ENCODE assay signal across 19 cellular contexts in the genomic region with DNA sequence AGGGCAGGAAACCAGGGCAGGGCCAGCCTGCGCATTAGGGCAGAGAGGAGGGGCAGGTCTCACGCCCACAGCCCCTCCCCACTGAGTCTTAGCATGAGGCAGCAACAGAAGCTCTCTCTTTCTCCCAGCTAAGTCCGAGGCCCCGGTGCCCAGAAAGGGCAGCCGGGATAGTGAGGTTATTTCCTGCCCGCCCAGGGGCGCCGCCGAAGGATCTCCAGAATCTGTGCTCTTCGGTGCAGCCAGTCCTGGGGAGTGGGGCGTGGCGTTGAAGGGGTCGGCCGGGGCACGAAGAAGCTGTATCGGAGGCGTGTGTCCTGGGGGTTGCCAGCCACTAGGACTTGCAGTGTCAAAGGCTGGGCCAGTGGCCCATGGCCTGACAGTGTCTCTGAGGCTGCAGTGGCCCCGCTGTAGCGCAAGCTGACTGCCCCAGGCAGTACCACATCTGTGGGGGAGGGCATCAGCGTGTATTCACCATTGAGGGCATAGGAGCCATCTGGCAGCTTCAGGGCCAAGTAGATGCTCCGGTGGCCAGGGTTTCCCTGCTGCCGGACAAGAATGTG. TPM values are rescaled to one million over a fixed set of nuclear protein-coding genes. Genes with fewer than 3 reads are reported as not detected.
DNase-seq lines count a peak whose midpoint lies in the region; TF ChIP-seq lines count a peak whose summit lies in the region.
"Had no signal": no experiment of that assay in that cellular context is flagged by ENCODE, and none has a peak within 500 bp of the region (broad histone marks: within the 10 kb centered on the region; RNA-seq: fewer than 3 reads in every experiment).

No MANE protein-coding gene starts in this region.

- H3K9me3 ChIP-seq in CD4-positive, alpha-beta memory T cell (ENCODE audit: control insufficient read depth in 1 of 2, low read length in 2 of 2) = no peaks in the 10 kb centered on the region
- H3K9me3 ChIP-seq in sigmoid colon = no peaks in the 10 kb centered on the region

- no peaks in the 10 kb centered on the region for H3K27me3 ChIP-seq in CD4-positive, alpha-beta memory T cell (ENCODE audit: insufficient read depth, low read length)
- H3K27me3 ChIP-seq in sigmoid colon = no peaks in the 10 kb centered on the region

- peaks cover 0 to 2% of the 10 kb centered on the region in 2 donors for H3K36me3 Mint-ChIP-seq in CD4-positive, alpha-beta memory T cell
- H3K36me3 Mint-ChIP-seq in immature natural killer cell = no peaks in the 10 kb centered on the region
- H3K36me3 Mint-ChIP-seq: activated naive CD4-positive, alpha-beta T cell treated with anti-CD3 and anti-CD28 coated beads, Interleukin-2, amount 50 U/mL, for 72 hours; brain; T-cell had no signal

- no peak for TF ChIP-seq EP300 in sigmoid colon (IDR thresholded peaks at IDR 0.05)

- intact Hi-C loops in CD4-positive, alpha-beta memory T cell (cut with micrococcal nuclease) = no loop called here
- intact Hi-C loops in posterior vena cava (cut with DNase I) (loop anchor here (5.0 to 10.0 kb wide), 2 partner anchors 194 to 776 kb away; no protein-coding TSS in a partner anchor), sigmoid colon (cut with DNase I) (no loop called here)

- no peaks in the 10 kb centered on the region for H3K36me3 ChIP-seq in CD4-positive, alpha-beta memory T cell (ENCODE audit: insufficient read depth, low read length)
- peaks cover 0 to 15% (median 0%) of the 10 kb centered on the region in 4 donors for H3K36me3 ChIP-seq in sigmoid colon

- H3K4me1 ChIP-seq in CD4-positive, alpha-beta memory T cell (ENCODE audit: insufficient read depth, low read length) = peaks cover 64% of the 10 kb centered on the region
- H3K4me1 ChIP-seq in sigmoid colon = peaks cover 0 to 21% (median 5%) of the 10 kb centered on the region in 4 donors

- H3K4me3 Mint-ChIP-seq in CD4-positive, alpha-beta memory T cell = peak overlapping the region in 1 of 8 donors; percentile 17
- H3K4me3 Mint-ChIP-seq in immature natural killer cell = no peak overlapping the region
- H3K4me3 Mint-ChIP-seq: brain, T-cell had no signal

- peaks cover 33 to 60% (median 48%) of the 10 kb centered on the region in 4 donors for H3K4me1 Mint-ChIP-seq in CD4-positive, alpha-beta memory T cell
- peaks cover 70 to 75% of the 10 kb centered on the region in 2 donors for H3K4me1 Mint-ChIP-seq in immature natural killer cell

- POLR2A ChIA-PET in CD4-positive, alpha-beta memory T cell (lab: Charles Lee; ENCODE audit: partially characterized antibody) = interaction anchor here (0.6 to 10.4 kb wide), 9 partner anchors 9 to 198 kb away, joined by 3 to 134 read pairs (median 16); a partner anchor contains a TSS

- no peaks in the 10 kb centered on the region for H3K27me3 Mint-ChIP-seq in CD4-positive, alpha-beta memory T cell
- peaks cover 0 to 2% (median 0%) of the 10 kb centered on the region in 3 donors for H3K27me3 Mint-ChIP-seq in immature natural killer cell (ENCODE audit: low read depth in 3 of 3)
- H3K27me3 Mint-ChIP-seq: T-cell had no signal

- no peak for DNase-seq in CD4-positive, alpha-beta memory T cell
- DNase-seq in NCI-H146 (lab: John Stamatoyannopoulos, UW) (peak; percentile 64), posterior vena cava (ENCODE audit: low spot score) (peak; percentile 73), sigmoid colon (no peak), SHP77 treated with DMSO at 0.1 percent for 48 hours (lab: John Stamatoyannopoulos, UW) (no peak), immature natural killer cell (no peak)
- DNase-seq: activated T-cell treated with anti-CD3 and anti-CD28 coated beads, Interleukin-2, amount 50 U/mL, for 48 hours; cortex of kidney; foreskin melanocyte; left ventricle myocardium superior; NCI-H1694; NCI-H345; T-cell had no signal

- no peak for TF ChIP-seq POLR2A in sigmoid colon (IDR thresholded peaks at IDR 0.05)

- 58 to 69% methylated on average over 22 of the region's 22 CpGs for WGBS in sigmoid colon, 2 donors

- no peak overlapping the region for H3K4me3 ChIP-seq in CD4-positive, alpha-beta memory T cell (ENCODE audit: low read length in 2 of 2)
- H3K4me3 ChIP-seq in sigmoid colon = no peak overlapping the region

- H3K9me3 Mint-ChIP-seq in CD4-positive, alpha-beta memory T cell = no peaks in the 10 kb centered on the region
- H3K9me3 Mint-ChIP-seq in immature natural killer cell = no peaks in the 10 kb centered on the region
- H3K9me3 Mint-ChIP-seq: brain, T-cell had no signal

- CTCF ChIA-PET in CD4-positive, alpha-beta memory T cell (lab: Charles Lee; ENCODE audit: partially characterized antibody) = interaction anchor here (1.2 to 10.9 kb wide), 19 partner anchors 10 to 194 kb away, joined by 3 to 131 read pairs (median 12); a partner anchor contains a TSS

- no peak overlapping the region for H3K27ac ChIP-seq in CD4-positive, alpha-beta memory T cell (ENCODE audit: low read depth, low read length)
- H3K27ac ChIP-seq in cingulate gyrus (ENCODE audit: low read depth, low read length) (peak overlapping the region; percentile 32), sigmoid colon (no peak overlapping the region)
- H3K27ac ChIP-seq: epithelial cell of prostate, VCaP had no signal

- peak overlapping the region in 4 of 7 donors; percentile 32 to 85 (median 48) for H3K27ac Mint-ChIP-seq in CD4-positive, alpha-beta memory T cell
- no peak overlapping the region for H3K27ac Mint-ChIP-seq in immature natural killer cell
- H3K27ac Mint-ChIP-seq: activated naive CD4-positive, alpha-beta T cell treated with anti-CD3 and anti-CD28 coated beads, Interleukin-2, amount 50 U/mL, for 72 hours had no signal

- no peak for TF ChIP-seq CTCF in sigmoid colon (IDR thresholded peaks at IDR 0.05)

RNA-seq across cellular contexts. Expression of a gene that starts 7.8 kb away (rescaled TPM):
- total RNA-seq in CD4-positive, alpha-beta memory T cell = 1 to 10 TPM; 1.4 to 2.4 TPM
- under 1 TPM in 1 of 2 donors, not detected in 1; 0.07 TPM for polyA plus RNA-seq in CD4-positive, alpha-beta memory T cell
- total RNA-seq in posterior vena cava (100 to 1,000 TPM in 1 of 2 donors, 10 to 100 TPM in 1; 28.0 to 125 TPM), sigmoid colon (10 to 100 TPM in 2 of 4 donors, 1 to 10 TPM in 2; 6.4 to 78.2 (median 10.8) TPM)
- polyA plus RNA-seq in sigmoid colon (1 to 10 TPM in 1 of 3 donors, under 1 TPM in 2; 0.23 to 4.5 (median 0.60) TPM), immature natural killer cell (under 1 TPM in 2 of 3 donors, not detected in 1; 0.10 to 0.29 TPM)

RNA-seq across cellular contexts. Expression of a gene that starts 11.1 kb away (rescaled TPM):
- total RNA-seq in CD4-positive, alpha-beta memory T cell = 100 to 1,000 TPM in 1 of 2 experiments, 10 to 100 TPM in 1; 89.9 to 100 TPM
- 100 to 1,000 TPM in 1 of 2 donors, 10 to 100 TPM in 1; 90.1 to 112 TPM for polyA plus RNA-seq in CD4-positive, alpha-beta memory T cell
- total RNA-seq in posterior vena cava (10 to 100 TPM; 54.3 to 57.9 TPM), sigmoid colon (100 to 1,000 TPM in 1 of 4 donors, 10 to 100 TPM in 3; 79.6 to 113 (median 92.6) TPM)
- polyA plus RNA-seq in sigmoid colon (100 to 1,000 TPM; 113 to 194 (median 123) TPM), immature natural killer cell (100 to 1,000 TPM in 1 of 3 donors, 10 to 100 TPM in 2; 59.6 to 117 (median 99.1) TPM)

RNA-seq across cellular contexts. Expression of a gene that starts 13.7 kb away (rescaled TPM):
- total RNA-seq in CD4-positive, alpha-beta memory T cell = 10 to 100 TPM; 64.6 to 71.5 TPM
- 10 to 100 TPM; 55.9 to 60.5 TPM for polyA plus RNA-seq in CD4-positive, alpha-beta memory T cell
- total RNA-seq in posterior vena cava (10 to 100 TPM; 12.7 to 17.3 TPM), sigmoid colon (10 to 100 TPM; 10.7 to 19.3 (median 14.8) TPM)
- polyA plus RNA-seq in sigmoid colon (10 to 100 TPM; 13.4 to 33.4 (median 16.8) TPM), immature natural killer cell (10 to 100 TPM; 38.7 to 68.0 (median 49.6) TPM)

RNA-seq across cellular contexts. Expression of a gene that starts 24.1 kb away (rescaled TPM):
- 10 to 100 TPM in 1 of 2 experiments, 1 to 10 TPM in 1; 9.9 to 10.5 TPM for total RNA-seq in CD4-positive, alpha-beta memory T cell
- 1 to 10 TPM; 2.1 to 2.8 TPM for polyA plus RNA-seq in CD4-positive, alpha-beta memory T cell
- total RNA-seq in posterior vena cava (100 to 1,000 TPM in 1 of 2 donors, 10 to 100 TPM in 1; 40.4 to 101 TPM), sigmoid colon (10 to 100 TPM; 14.4 to 86.4 (median 56.9) TPM)
- polyA plus RNA-seq in sigmoid colon (100 to 1,000 TPM in 1 of 3 donors, 10 to 100 TPM in 2; 77.7 to 243 (median 80.5) TPM), immature natural killer cell (1,000 to 10,000 TPM; 1,827 to 3,702 (median 3,300) TPM)
- total RNA-seq: osteocyte had no signal

RNA-seq across cellular contexts. Expression of a gene that starts 24.8 kb away (rescaled TPM):
- total RNA-seq in CD4-positive, alpha-beta memory T cell = 10 to 100 TPM; 59.4 to 69.8 TPM
- 10 to 100 TPM; 16.3 to 25.7 TPM for polyA plus RNA-seq in CD4-positive, alpha-beta memory T cell
- 10 to 100 TPM; 15.0 to 16.8 TPM for total RNA-seq in posterior vena cava
- 10 to 100 TPM; 16.6 to 30.9 (median 21.3) TPM for total RNA-seq in sigmoid colon
- 10 to 100 TPM in 2 of 3 donors, 1 to 10 TPM in 1; 7.4 to 17.7 (median 16.2) TPM for polyA plus RNA-seq in sigmoid colon
- polyA plus RNA-seq in immature natural killer cell = 10 to 100 TPM; 18.2 to 30.1 (median 21.9) TPM

Comparison
In these comparisons a context has a peak if more than half of its experiments do, and no peak if none do; other contexts are left out.
1. DNase-seq: peak in NCI-H146 (single experiment) and posterior vena cava (single experiment); none in CD4-positive, alpha-beta memory T cell (0 of 5), sigmoid colon (single experiment), SHP77 treated with DMSO at 0.1 percent for 48 hours (single experiment) and immature natural killer cell (0 of 3).
2. H3K27ac Mint-ChIP-seq: peak in CD4-positive, alpha-beta memory T cell (4 of 7); none in immature natural killer cell (0 of 6).
3. intact Hi-C loops: an anchor here in posterior vena cava (5.0 to 10.0 kb wide); none called in CD4-positive, alpha-beta memory T cell and sigmoid colon.